Comparison of ENCODE assay signal across 8 cellular contexts in genomic region chr1:145963218-145964019, GRCh38. TPM values are rescaled to one million over a fixed set of nuclear protein-coding genes. Genes with fewer than 3 reads are reported as not detected.
DNase-seq lines count a peak whose midpoint lies in the region; ATAC-seq, FAIRE-seq and TF ChIP-seq lines count a peak whose summit lies in the region.

No MANE protein-coding gene starts in this region.

- H3K4me1 Mint-ChIP-seq in T-helper 17 cell, result peaks cover 49% of the 10 kb centered on the region

- no peak for FAIRE-seq in A549 (lab: Jason Lieb, UNC)

- TF ChIP-seq POLR2A in A549 (IDR thresholded peaks at IDR 0.05; ENCODE audit: low read length), result no peak

- H3K4me1 ChIP-seq in A549, result peaks cover 41% of the 10 kb centered on the region

- H3K27me3 Mint-ChIP-seq in T-helper 17 cell, result no peaks in the 10 kb centered on the region

- H3K27ac Mint-ChIP-seq in T-helper 17 cell, result peak overlapping the region; percentile 97

- DNase-seq in A549 (ENCODE audit: low read depth in 1 of 2, low spot score in 1 of 2), result peak in 1 of 2 experiments; percentile 34
- no peak for DNase-seq in GM12864 (ENCODE audit: low read depth)
- no peak for DNase-seq in T-helper 17 cell
- peak; percentile 65 for DNase-seq in fibroblast of mammary gland (ENCODE audit: low read depth)
- DNase-seq in skeletal muscle cell (ENCODE audit: low read depth), result no peak
- no peak for DNase-seq in NCI-H2029 treated with DMSO at 0.1 percent for 48 hours (lab: John Stamatoyannopoulos, UW)
- no peak for DNase-seq in occipital lobe (lab: John Stamatoyannopoulos, UW)

- TF ChIP-seq CTCF in A549 (IDR thresholded peaks at IDR 0.05), result no peak
- no peak for TF ChIP-seq CTCF in GM12864 (IDR thresholded peaks at IDR 0.05; ENCODE audit: low read depth, low read length, missing control alignments)
- TF ChIP-seq CTCF in fibroblast of mammary gland (conservative IDR thresholded peaks at IDR 0.05; ENCODE audit: control insufficient read depth, insufficient read depth, low read depth, low read length), result no peak

- peak overlapping the region; percentile 92 for H3K4me2 ChIP-seq in A549

- H3K9me3 ChIP-seq in A549 (peaks cover 10% of the 10 kb centered on the region; the same call in 2 of the 3 replicates), T-helper 17 cell (ENCODE audit: control insufficient read depth, low read length, poor library complexity, severe bottlenecking) (no peaks in the 10 kb centered on the region)

- WGBS in A549 (ENCODE audit: missing lambda C conversion rate), result 57% methylated on average over 6 of the region's 6 CpGs

- H3K4me3 ChIP-seq in A549, result peak overlapping the region; percentile 55
- H3K4me3 ChIP-seq in GM12864 (ENCODE audit: low read depth, low read length), result peak overlapping the region; percentile 77
- H3K4me3 ChIP-seq in fibroblast of mammary gland (ENCODE audit: control insufficient read depth, low read depth, low read length), result peak overlapping the region; percentile 90
- H3K4me3 ChIP-seq in skeletal muscle cell (ENCODE audit: low read depth, low read length), result peak overlapping the region; percentile 74

- no peak for TF ChIP-seq RAD21 in A549 (conservative IDR thresholded peaks at IDR 0.05 in 1 of 2, IDR thresholded peaks at IDR 0.05 in 1 of 2)

- CTCF ChIA-PET in A549 (lab: Yijun Ruan, JAX), result interaction anchor here (1.2 to 9.1 kb wide), 6 partner anchors 16 to 71 kb away, joined by 3 to 110 read pairs (median 6); partner anchors contain the start of genes ITGA10 and RBM8A

- no peaks in the 10 kb centered on the region for H3K36me3 Mint-ChIP-seq in T-helper 17 cell (ENCODE audit: low read depth)

- H3K27ac ChIP-seq in A549, result peak overlapping the region; percentile 78 to 87

- ATAC-seq in A549, result no peak
- no peak for ATAC-seq in T-helper 17 cell
- ATAC-seq in HG03159 (IDR thresholded peaks at IDR 0.05; ENCODE audit: unreplicated experiment), result no peak

- peak overlapping the region; percentile 98 for H3K4me3 Mint-ChIP-seq in T-helper 17 cell

- POLR2A ChIA-PET in A549 (lab: Yijun Ruan, JAX), result interaction anchor here (1.0 to 3.1 kb wide), 7 partner anchors 16 to 104 kb away, joined by 3 to 39 read pairs (median 7); partner anchors contain the start of genes PIAS3 and RBM8A

- no peak for TF ChIP-seq EP300 in A549 (IDR thresholded peaks at IDR 0.05)

TF ChIP-seq in A549, 52 proteins besides CTCF, POLR2A, EP300 and RAD21:
- TF ChIP-seq ZC3H11A (IDR thresholded peaks at IDR 0.05), result no peak
- TF ChIP-seq, protein P1, sequence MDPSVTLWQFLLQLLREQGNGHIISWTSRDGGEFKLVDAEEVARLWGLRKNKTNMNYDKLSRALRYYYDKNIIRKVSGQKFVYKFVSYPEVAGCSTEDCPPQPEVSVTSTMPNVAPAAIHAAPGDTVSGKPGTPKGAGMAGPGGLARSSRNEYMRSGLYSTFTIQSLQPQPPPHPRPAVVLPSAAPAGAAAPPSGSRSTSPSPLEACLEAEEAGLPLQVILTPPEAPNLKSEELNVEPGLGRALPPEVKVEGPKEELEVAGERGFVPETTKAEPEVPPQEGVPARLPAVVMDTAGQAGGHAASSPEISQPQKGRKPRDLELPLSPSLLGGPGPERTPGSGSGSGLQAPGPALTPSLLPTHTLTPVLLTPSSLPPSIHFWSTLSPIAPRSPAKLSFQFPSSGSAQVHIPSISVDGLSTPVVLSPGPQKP (IDR thresholded peaks at IDR 0.05; ENCODE audit: low read depth, low read length), result no peak
- no peak for TF ChIP-seq SMC3 (IDR thresholded peaks at IDR 0.05)
- no peak for TF ChIP-seq RNF2 (IDR thresholded peaks at IDR 0.05; ENCODE audit: borderline replicate concordance, low read depth)
- no peak for TF ChIP-seq GATA3 (IDR thresholded peaks at IDR 0.05; ENCODE audit: borderline replicate concordance)

RNA-seq across cellular contexts. Expression of gene ANKRD34A, which starts 1.0 kb away (rescaled TPM):
- polyA plus RNA-seq in A549 (2011; rRNA removed), result 0.30 and 0.34 TPM in 2 replicates
- 0.17 and 0.29 TPM in 2 replicates for polyA plus RNA-seq in A549 (2012; cell fraction: cytosol; rRNA removed)
- 0.50 and 0.79 TPM in 2 replicates for polyA plus RNA-seq in A549 (2012; cell fraction: nucleus; rRNA removed)
- 0.25 to 0.59 TPM (median 0.39 TPM) in 3 replicates for polyA plus RNA-seq in A549 (2017; fragmentation: RNase III; extraction: RNeasy Plus Mini Kit Qiagen cat#74134 plus additional on column Dnase treatment)
- polyA minus RNA-seq in A549 (2011; rRNA and poly(A)+ RNA removed), result 0.15 and 0.33 TPM in 2 replicates
- total RNA-seq in T-helper 17 cell, result 1 to 10 TPM in 1 of 2 donors, under 1 TPM in 1; 0.70 to 1.7 TPM
- 2.2 TPM for total RNA-seq in occipital lobe

RNA-seq across cellular contexts. Expression of gene POLR3GL, which starts 1.1 kb away (rescaled TPM):
- polyA plus RNA-seq in A549 (2011; rRNA removed) (11.0 and 15.7 TPM in 2 replicates), A549 (2017; fragmentation: RNase III; extraction: RNeasy Plus Mini Kit Qiagen cat#74134 plus additional on column Dnase treatment) (11.0 to 14.3 TPM (median 12.6 TPM) in 3 replicates)
- 5.1 and 5.2 TPM in 2 replicates for polyA plus RNA-seq in A549 (2012; cell fraction: cytosol; rRNA removed)
- polyA plus RNA-seq in A549 (2012; cell fraction: nucleus; rRNA removed), result 2.3 and 2.6 TPM in 2 replicates
- 5.2 TPM in 2 replicates for polyA minus RNA-seq in A549 (2011; rRNA and poly(A)+ RNA removed)
- total RNA-seq in T-helper 17 cell (10 to 100 TPM; 22.2 to 24.1 TPM), occipital lobe (16.2 TPM)

RNA-seq across cellular contexts. Expression of gene LIX1L, which starts 5.6 kb away (rescaled TPM):
- 33.0 and 35.8 TPM in 2 replicates for polyA plus RNA-seq in A549 (2011; rRNA removed)
- polyA plus RNA-seq in A549 (2012; cell fraction: cytosol; rRNA removed), result 16.2 and 18.8 TPM in 2 replicates
- polyA plus RNA-seq in A549 (2012; cell fraction: nucleus; rRNA removed), result 6.8 and 10.8 TPM in 2 replicates
- polyA plus RNA-seq in A549 (2017; fragmentation: RNase III; extraction: RNeasy Plus Mini Kit Qiagen cat#74134 plus additional on column Dnase treatment), result 8.6 to 10.5 TPM (median 10.1 TPM) in 3 replicates
- 15.9 and 18.4 TPM in 2 replicates for polyA minus RNA-seq in A549 (2011; rRNA and poly(A)+ RNA removed)
- 10 to 100 TPM; 36.6 to 44.1 TPM for total RNA-seq in T-helper 17 cell
- total RNA-seq in occipital lobe, result 22.1 TPM

RNA-seq across cellular contexts. Expression of gene TXNIP, which starts 33.0 kb away (rescaled TPM):
- polyA plus RNA-seq in A549 (2011; rRNA removed), result 3.1 and 3.3 TPM in 2 replicates
- polyA plus RNA-seq in A549 (2012; cell fraction: cytosol; rRNA removed), result 0.06 and 0.08 TPM in 2 replicates
- 0.05 and 0.09 TPM in 2 replicates for polyA plus RNA-seq in A549 (2012; cell fraction: nucleus; rRNA removed)
- 0.05 to 0.11 TPM in 2 of 3 replicates, not detected in the other for polyA plus RNA-seq in A549 (2017; fragmentation: RNase III; extraction: RNeasy Plus Mini Kit Qiagen cat#74134 plus additional on column Dnase treatment)
- 4.3 and 4.7 TPM in 2 replicates for polyA minus RNA-seq in A549 (2011; rRNA and poly(A)+ RNA removed)
- total RNA-seq in T-helper 17 cell, result 100 to 1,000 TPM; 567 to 927 TPM
- total RNA-seq in occipital lobe, result 317 TPM

RNA-seq across cellular contexts. Expression of gene RBM8A, which starts 36.1 kb away (rescaled TPM):
- 152 and 281 TPM in 2 replicates for polyA plus RNA-seq in A549 (2011; rRNA removed)
- polyA plus RNA-seq in A549 (2012; cell fraction: cytosol; rRNA removed), result 135 and 262 TPM in 2 replicates
- 59.1 and 116 TPM in 2 replicates for polyA plus RNA-seq in A549 (2012; cell fraction: nucleus; rRNA removed)
- 240 to 278 TPM (median 245 TPM) in 3 replicates for polyA plus RNA-seq in A549 (2017; fragmentation: RNase III; extraction: RNeasy Plus Mini Kit Qiagen cat#74134 plus additional on column Dnase treatment)
- polyA minus RNA-seq in A549 (2011; rRNA and poly(A)+ RNA removed), result 53.0 and 54.2 TPM in 2 replicates
- 100 to 1,000 TPM; 126 to 130 TPM for total RNA-seq in T-helper 17 cell
- 81.6 TPM for total RNA-seq in occipital lobe
